ENCODE assay signal across 8 cellular contexts in the genomic region with DNA sequence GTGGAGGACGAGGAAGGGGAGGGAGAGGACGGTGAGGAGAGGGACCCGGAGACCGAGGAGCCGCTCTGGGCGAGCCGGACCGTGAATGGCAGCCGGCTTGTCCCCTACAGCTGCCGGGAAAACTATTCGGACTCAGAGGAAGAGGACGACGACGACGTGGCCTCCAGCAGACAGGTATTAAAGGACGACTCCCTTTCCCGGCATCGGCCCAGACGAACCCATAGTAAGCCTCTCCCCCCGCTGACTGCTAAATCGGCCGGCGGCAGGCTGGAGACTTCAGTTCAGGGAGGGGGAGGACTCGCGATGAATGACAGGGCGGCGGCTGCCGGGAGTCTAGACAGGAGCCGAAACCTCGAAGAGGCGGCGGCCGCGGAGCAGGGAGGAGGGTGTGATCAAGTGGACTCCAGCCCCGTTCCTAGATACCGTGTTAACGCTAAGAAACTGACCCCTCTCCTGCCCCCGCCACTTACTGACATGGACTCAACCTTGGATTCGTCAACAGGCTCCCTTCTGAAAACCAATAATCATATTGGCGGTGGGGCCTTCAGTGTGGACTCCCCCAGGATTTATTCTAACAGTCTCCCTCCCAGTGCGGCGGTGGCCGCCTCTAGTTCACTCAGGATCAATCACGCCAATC. TPM values are rescaled to one million over a fixed set of nuclear protein-coding genes. Genes with fewer than 3 reads are reported as not detected.
DNase-seq lines count a peak whose midpoint lies in the region; ATAC-seq, FAIRE-seq and TF ChIP-seq lines count a peak whose summit lies in the region.

No MANE protein-coding gene starts in this region.

- H3K4me1 ChIP-seq in Peyer's patch (peaks cover 0 to 44% (median 15%) of the 10 kb centered on the region in 4 donors), gastroesophageal sphincter (peaks cover 6 to 57% (median 21%) of the 10 kb centered on the region in 3 donors), testis (peaks cover 21% of the 10 kb centered on the region)

- 0 to 1% methylated on average over 7 to 33 of the region's 44 CpGs for WGBS in gastroesophageal sphincter (ENCODE audit: low coverage in 1 of 2), 2 donors
- 1 to 2% methylated on average over 18 to 44 of the region's 44 CpGs for WGBS in testis, 2 donors

- FAIRE-seq in GM19239 (lab: Jason Lieb, UNC): peak; percentile 89

- peak overlapping the region; percentile 91 to 96 (median 94) for H3K27ac ChIP-seq in Peyer's patch
- peak overlapping the region; percentile 72 to 97 (median 94) for H3K27ac ChIP-seq in gastroesophageal sphincter
- peak overlapping the region; percentile 95 to 98 for H3K27ac ChIP-seq in testis

- TF ChIP-seq POLR2A in Peyer's patch (IDR thresholded peaks at IDR 0.05): peak; percentile 53 to 68
- no peak for TF ChIP-seq POLR2A in gastroesophageal sphincter (IDR thresholded peaks at IDR 0.05)
- no peak for TF ChIP-seq POLR2A in testis (IDR thresholded peaks at IDR 0.05)

- H3K36me3 ChIP-seq in Peyer's patch (peaks cover 0 to 3% (median 0%) of the 10 kb centered on the region in 3 donors), gastroesophageal sphincter (no peaks in the 10 kb centered on the region), testis (ENCODE audit: low read depth, missing control alignments) (no peaks in the 10 kb centered on the region)

- TF ChIP-seq CTCF in Peyer's patch (IDR thresholded peaks at IDR 0.05) (no peak), gastroesophageal sphincter (IDR thresholded peaks at IDR 0.05) (no peak), testis (IDR thresholded peaks at IDR 0.05) (no peak)

- ATAC-seq in HG03442 (IDR thresholded peaks at IDR 0.05; ENCODE audit: unreplicated experiment) (peak; percentile 44), gastroesophageal sphincter (peak; percentile 46)

- TF ChIP-seq EP300 in gastroesophageal sphincter (IDR thresholded peaks at IDR 0.05): no peak

- DNase-seq in C1 segment of cervical spinal cord (lab: John Stamatoyannopoulos, UW) (peak in 13 of 14 donors; percentile 1 to 72 (median 49)), GM19239 (ENCODE audit: insufficient read length, low spot score) (peak; percentile 27), Peyer's patch (peak; percentile 58 to 89 (median 89)), activated gamma-delta T cell (lab: John Stamatoyannopoulos, UW) (peak; percentile 60), occipital lobe (lab: John Stamatoyannopoulos, UW) (peak; percentile 22), testis (peak; percentile 74)

- peak overlapping the region; percentile 78 to 98 (median 94) for H3K4me3 ChIP-seq in Peyer's patch
- H3K4me3 ChIP-seq in gastroesophageal sphincter: peak overlapping the region; percentile 59 to 85
- H3K4me3 ChIP-seq in testis: peak overlapping the region; percentile 98

- intact Hi-C loops in testis (cut with DNase I; ENCODE audit: low total_unique reads): no loop called here

- H3K9me3 ChIP-seq in Peyer's patch: no peaks in the 10 kb centered on the region
- H3K9me3 ChIP-seq in gastroesophageal sphincter: no peaks in the 10 kb centered on the region
- no peaks in the 10 kb centered on the region for H3K9me3 ChIP-seq in testis

- no peaks in the 10 kb centered on the region for H3K27me3 ChIP-seq in Peyer's patch
- no peaks in the 10 kb centered on the region for H3K27me3 ChIP-seq in gastroesophageal sphincter
- H3K27me3 ChIP-seq in testis: no peaks in the 10 kb centered on the region

RNA-seq across cellular contexts. Expression of a gene that starts 1.0 kb away (rescaled TPM):
- total RNA-seq in Peyer's patch (10 to 100 TPM; 17.9 to 51.7 (median 44.3) TPM), gastroesophageal sphincter (10 to 100 TPM; 21.2 to 50.9 (median 23.4) TPM), occipital lobe (89.8 TPM), testis (10 to 100 TPM; 72.4 to 92.4 TPM)
- 38.7 TPM for polyA plus RNA-seq in testis (ENCODE audit: insufficient read depth, low read depth, low replicate concordance)

RNA-seq across cellular contexts. Expression of a gene that starts 49.3 kb away (rescaled TPM):
- under 1 TPM in 1 of 4 donors, not detected in 3; 0.85 TPM for total RNA-seq in Peyer's patch
- 1 to 10 TPM in 2 of 4 donors, not detected in 2; 1.6 to 3.0 TPM for total RNA-seq in gastroesophageal sphincter
- total RNA-seq in occipital lobe: 4.1 TPM
- total RNA-seq in testis: 1 to 10 TPM in 1 of 2 donors, under 1 TPM in 1; 0.87 to 4.5 TPM
- 3.1 TPM for polyA plus RNA-seq in testis (ENCODE audit: insufficient read depth, low read depth, low replicate concordance)

Comparison
In these comparisons a context has a peak if more than half of its experiments do, and no peak if none do; other contexts are left out.
1. Peak in every context shown above with its lines: DNase-seq, ATAC-seq, H3K4me3 ChIP-seq and H3K27ac ChIP-seq.
2. DNase-seq: peak in every context shown above with its lines; median percentile 89 in Peyer's patch; 74 in testis; 60 in activated gamma-delta T cell; 49 in C1 segment of cervical spinal cord; 27 in GM19239; 22 in occipital lobe.
3. POLR2A ChIP-seq: peak in Peyer's patch (2 of 2); none in gastroesophageal sphincter (0 of 2) and testis (single experiment).